Comparison of ENCODE assay signal across 20 cellular contexts in the genomic region with DNA sequence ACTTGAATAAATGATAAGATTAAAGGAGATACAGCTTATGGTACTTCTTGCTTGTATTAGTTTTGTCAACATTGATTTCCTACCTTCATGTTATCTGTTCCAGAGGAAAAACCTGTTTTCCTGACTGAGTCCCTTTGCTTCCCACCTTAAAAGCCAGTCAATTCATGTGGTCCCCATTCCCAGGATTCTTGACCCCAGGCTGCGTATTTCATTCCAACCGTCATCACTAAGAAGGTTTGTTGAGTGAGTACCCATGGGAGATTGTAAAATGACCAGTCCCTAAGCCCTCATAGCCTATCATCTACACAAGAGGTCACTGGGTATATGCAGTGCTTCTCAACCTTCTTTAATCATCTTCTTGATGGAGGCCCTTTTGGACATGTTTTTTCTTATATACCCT. TPM values are rescaled to one million over a fixed set of nuclear protein-coding genes. Genes with fewer than 3 reads are reported as not detected.
A peak's percentile ranks its signal among the peaks of the same experiment; 100 is the strongest.
DNase-seq lines count a peak whose midpoint lies in the region; ATAC-seq and TF ChIP-seq lines count a peak whose summit lies in the region.
"Had no signal": no experiment of that assay in that cellular context is flagged by ENCODE, and none has a peak within 500 bp of the region (broad histone marks: within the 10 kb centered on the region; RNA-seq: fewer than 3 reads in every experiment).

No MANE protein-coding gene starts in this region.

- H3K27ac ChIP-seq in mesendoderm (ENCODE audit: low read depth, low read length) (peak overlapping the region; percentile 75), trophoblast cell (ENCODE audit: low read depth, low read length) (no peak overlapping the region), right cardiac atrium (ENCODE audit: low read length) (no peak overlapping the region)
- H3K27ac ChIP-seq: BLaER1, C4-2B, GM23248 had no signal

- H3K9me3 ChIP-seq in trophoblast cell (ENCODE audit: insufficient read depth, low read depth, low read length): no peaks in the 10 kb centered on the region
- H3K9me3 ChIP-seq in right cardiac atrium (ENCODE audit: control insufficient read depth, low read length): no peaks in the 10 kb centered on the region
- H3K9me3 ChIP-seq: BLaER1, Caco-2 had no signal

- H3K4me2 ChIP-seq in mesendoderm (ENCODE audit: low read length): no peak overlapping the region
- no peak overlapping the region for H3K4me2 ChIP-seq in trophoblast cell (ENCODE audit: low read length)
- H3K4me2 ChIP-seq: BLaER1 had no signal

- H3K4ac ChIP-seq in mesendoderm (ENCODE audit: low read depth, low read length) (no peak overlapping the region), trophoblast cell (ENCODE audit: low read depth, low read length) (no peak overlapping the region)

- peak overlapping the region; percentile 35 for H2BK5ac ChIP-seq in mesendoderm (ENCODE audit: low read length)
- no peak overlapping the region for H2BK5ac ChIP-seq in trophoblast cell (ENCODE audit: low read depth, low read length, poor library complexity)

- peaks cover 28% of the 10 kb centered on the region for H3K4me1 Mint-ChIP-seq in WTC11
- H3K4me1 Mint-ChIP-seq: B cell; CD4-positive, CD25-positive, alpha-beta regulatory T cell had no signal

- H3K79me2 ChIP-seq in mesendoderm (ENCODE audit: control insufficient read depth, insufficient read depth, low read length) (no peaks in the 10 kb centered on the region), trophoblast cell (ENCODE audit: control insufficient read depth, insufficient read depth, low read length, poor library complexity) (no peaks in the 10 kb centered on the region)

- H3K27me3 ChIP-seq in H7 (ENCODE audit: control insufficient read depth, insufficient read depth, low read length) (no peaks in the 10 kb centered on the region), mesendoderm (ENCODE audit: insufficient read depth, low read length, poor library complexity) (no peaks in the 10 kb centered on the region), trophoblast cell (ENCODE audit: insufficient read depth, low read length) (no peaks in the 10 kb centered on the region), right cardiac atrium (ENCODE audit: control insufficient read depth, insufficient read depth) (no peaks in the 10 kb centered on the region)
- H3K27me3 ChIP-seq: BLaER1 had no signal

- H3K9me3 Mint-ChIP-seq in WTC11: peaks cover 7% of the 10 kb centered on the region
- H3K9me3 Mint-ChIP-seq: CD8-positive, alpha-beta T cell had no signal

- no peak overlapping the region for H4K5ac ChIP-seq in mesendoderm (ENCODE audit: low read length)

- H3K36me3 ChIP-seq in H7 (replicated peaks; ENCODE audit: control insufficient read depth, insufficient read depth, low read length) (no peaks in the 10 kb centered on the region), mesendoderm (ENCODE audit: control insufficient read depth, insufficient read depth, low read length) (no peaks in the 10 kb centered on the region), trophoblast cell (ENCODE audit: control insufficient read depth in 1 of 2, insufficient read depth in 2 of 2, low read length in 2 of 2) (no peaks in the 10 kb centered on the region)
- H3K36me3 ChIP-seq: BLaER1 had no signal

- H3K4me1 ChIP-seq in mesendoderm (ENCODE audit: control insufficient read depth, low read depth, low read length): peaks cover 8% of the 10 kb centered on the region
- peaks cover 0 to 8% of the 10 kb centered on the region in 2 experiments for H3K4me1 ChIP-seq in trophoblast cell (ENCODE audit: control insufficient read depth in 1 of 2, insufficient read depth in 2 of 2, low read length in 2 of 2)
- H3K4me1 ChIP-seq in right cardiac atrium (ENCODE audit: control insufficient read depth, insufficient read depth, low read length): no peaks in the 10 kb centered on the region
- H3K4me1 ChIP-seq: BLaER1 had no signal

- H3K4me3 ChIP-seq in H7 (ENCODE audit: insufficient read depth, low read depth, low read length) (peak overlapping the region; percentile 12; the same call in 1 of the 2 replicates), mesendoderm (ENCODE audit: low read length) (no peak overlapping the region), trophoblast cell (ENCODE audit: low read depth, low read length) (no peak overlapping the region), foreskin fibroblast (ENCODE audit: low read depth in 1 of 2, low read length in 2 of 2) (no peak overlapping the region), right cardiac atrium (ENCODE audit: low read length) (no peak overlapping the region)
- H3K4me3 ChIP-seq: BLaER1, GM12878, GM23248 had no signal

- peak overlapping the region; percentile 76 for H3K56ac ChIP-seq in mesendoderm (ENCODE audit: low read length)

- peak overlapping the region; percentile 45 for H2BK120ac ChIP-seq in mesendoderm (ENCODE audit: low read depth, low read length)
- H2BK120ac ChIP-seq in trophoblast cell (ENCODE audit: insufficient read depth, low read length, poor library complexity): no peak overlapping the region

- no peak overlapping the region for H4K12ac ChIP-seq in trophoblast cell (ENCODE audit: low read depth, low read length)

- peak overlapping the region; percentile 92 for H3K18ac ChIP-seq in mesendoderm (ENCODE audit: low read length)
- no peak overlapping the region for H3K18ac ChIP-seq in trophoblast cell (ENCODE audit: low read length)

- TF ChIP-seq CTCF in WTC11 (IDR thresholded peaks at IDR 0.05) (no peak), foreskin fibroblast (IDR thresholded peaks at IDR 0.05; ENCODE audit: low read depth, low read length) (no peak)

- H3K9ac ChIP-seq in mesendoderm (ENCODE audit: low read length) (peak overlapping the region; percentile 39), trophoblast cell (ENCODE audit: low read length) (no peak overlapping the region)
- H3K9ac ChIP-seq: BLaER1, GM23248 had no signal

- WGBS in mesendoderm (ENCODE audit: extremely low coverage, insufficient coverage, low lambda C conversion rate): no CpG with 5 or more reads among the region's 2 CpGs
- WGBS in trophoblast cell (ENCODE audit: extremely low coverage, insufficient coverage, insufficient read length): no CpG with 5 or more reads among the region's 2 CpGs
- WGBS in right cardiac atrium: 98% methylated on average over 2 of the region's 2 CpGs

- H4K8ac ChIP-seq in mesendoderm (ENCODE audit: low read depth, low read length) (no peak overlapping the region), trophoblast cell (ENCODE audit: low read depth, low read length) (no peak overlapping the region)

- no peak overlapping the region for H3K23ac ChIP-seq in mesendoderm (ENCODE audit: low read length)
- no peak overlapping the region for H3K23ac ChIP-seq in trophoblast cell (ENCODE audit: low read length)

- no peak overlapping the region for H4K91ac ChIP-seq in trophoblast cell (ENCODE audit: low read depth, low read length)

- no peak overlapping the region for H2BK12ac ChIP-seq in trophoblast cell (ENCODE audit: low read length)

- DNase-seq in H7 (no peak), WTC11 (ENCODE audit: low spot score) (no peak), mesendoderm (peak; percentile 75), trophoblast cell (peak; percentile 47 to 87), posterior vena cava (ENCODE audit: low spot score) (no peak), foreskin fibroblast (no peak), right cardiac atrium (no peak)
- DNase-seq: CD4-positive, CD25-positive, alpha-beta regulatory T cell; CD8-positive, alpha-beta T cell; DMS153; DND-41; GDM1; GM23248; HCEC 1CT had no signal

- H3K4me3 Mint-ChIP-seq in WTC11: no peak overlapping the region
- H3K4me3 Mint-ChIP-seq: B cell; CD4-positive, CD25-positive, alpha-beta regulatory T cell; CD8-positive, alpha-beta T cell had no signal

- H2AK5ac ChIP-seq in mesendoderm (ENCODE audit: low read length): no peak overlapping the region
- no peak overlapping the region for H2AK5ac ChIP-seq in trophoblast cell (ENCODE audit: low read length)

- no peak overlapping the region for H3K14ac ChIP-seq in trophoblast cell (ENCODE audit: low read length)

- no peak overlapping the region for H2AFZ ChIP-seq in trophoblast cell (ENCODE audit: insufficient read depth, low read length, poor library complexity)
- H2AFZ ChIP-seq: GM23248 had no signal

- H3K79me1 ChIP-seq in mesendoderm (ENCODE audit: low read length) (no peaks in the 10 kb centered on the region), trophoblast cell (ENCODE audit: low read length) (peaks cover 4% of the 10 kb centered on the region)

- H3K27ac Mint-ChIP-seq in WTC11: peak overlapping the region; percentile 84
- H3K27ac Mint-ChIP-seq: B cell; CD4-positive, CD25-positive, alpha-beta regulatory T cell; CD8-positive, alpha-beta T cell had no signal

- intact Hi-C loops in posterior vena cava (cut with DNase I) (no loop called here), right cardiac atrium (cut with DNase I) (no loop called here)

- no peaks in the 10 kb centered on the region for H3K27me3 Mint-ChIP-seq in WTC11 (ENCODE audit: low read depth)
- H3K27me3 Mint-ChIP-seq: B cell; CD4-positive, CD25-positive, alpha-beta regulatory T cell had no signal

- no peaks in the 10 kb centered on the region; the same call in 1 of the 2 replicates for H3K36me3 Mint-ChIP-seq in WTC11
- H3K36me3 Mint-ChIP-seq: CD4-positive, CD25-positive, alpha-beta regulatory T cell; CD8-positive, alpha-beta T cell had no signal

- ATAC-seq in WTC11: no peak
- no peak for ATAC-seq in HG03342 (IDR thresholded peaks at IDR 0.05; ENCODE audit: unreplicated experiment)
- no peak for ATAC-seq in right cardiac atrium
- ATAC-seq: CD8-positive, alpha-beta T cell; GM12878 had no signal

- H2BK15ac ChIP-seq in mesendoderm (replicated peaks; ENCODE audit: low read depth): no peak overlapping the region

- POLR2A ChIA-PET in WTC11 (lab: Charles Lee): no interaction called here

- CTCF ChIA-PET in WTC11 (lab: Charles Lee): no interaction called here

TF ChIP-seq in WTC11, 78 proteins besides CTCF, POLR2A, EP300 and RAD21 (continues in another document):
- TF ChIP-seq SP1 (CRISPR knock-in tag; conservative IDR thresholded peaks at IDR 0.05) (no peak), ZBTB43 (CRISPR knock-in tag; IDR thresholded peaks at IDR 0.05) (no peak)

RNA-seq across cellular contexts. Expression of gene BEX3, which starts 52.2 kb away (rescaled TPM):
- 694 and 703 TPM in 2 replicates for total RNA-seq in H7 (2014; rRNA removed; shearing (Covaris generic))
- total RNA-seq in WTC11 (2021) (263 to 292 TPM (median 277 TPM) in 3 replicates), posterior vena cava (10 to 100 TPM; 45.2 to 85.3 TPM), right cardiac atrium (100 to 1,000 TPM; 185 to 244 (median 213) TPM)
- 551 TPM for polyA plus RNA-seq in mesendoderm (2013, experiment 1 of 2)
- 526 TPM for polyA plus RNA-seq in mesendoderm (2013, experiment 2 of 2)
- 300 and 305 TPM in 2 replicates for polyA plus RNA-seq in trophoblast cell (2013)
- 305 TPM for polyA plus RNA-seq in right cardiac atrium

Comparison
In these comparisons a context has a peak if more than half of its experiments do, and no peak if none do; other contexts are left out.
1. DNase-seq: peak in mesendoderm (single experiment) and trophoblast cell (2 of 2); none in H7 (single experiment), WTC11 (single experiment), posterior vena cava (single experiment), foreskin fibroblast (0 of 2) and right cardiac atrium (0 of 3).